Comparison of ENCODE assay signal across 1 cellular context in the genomic region with DNA sequence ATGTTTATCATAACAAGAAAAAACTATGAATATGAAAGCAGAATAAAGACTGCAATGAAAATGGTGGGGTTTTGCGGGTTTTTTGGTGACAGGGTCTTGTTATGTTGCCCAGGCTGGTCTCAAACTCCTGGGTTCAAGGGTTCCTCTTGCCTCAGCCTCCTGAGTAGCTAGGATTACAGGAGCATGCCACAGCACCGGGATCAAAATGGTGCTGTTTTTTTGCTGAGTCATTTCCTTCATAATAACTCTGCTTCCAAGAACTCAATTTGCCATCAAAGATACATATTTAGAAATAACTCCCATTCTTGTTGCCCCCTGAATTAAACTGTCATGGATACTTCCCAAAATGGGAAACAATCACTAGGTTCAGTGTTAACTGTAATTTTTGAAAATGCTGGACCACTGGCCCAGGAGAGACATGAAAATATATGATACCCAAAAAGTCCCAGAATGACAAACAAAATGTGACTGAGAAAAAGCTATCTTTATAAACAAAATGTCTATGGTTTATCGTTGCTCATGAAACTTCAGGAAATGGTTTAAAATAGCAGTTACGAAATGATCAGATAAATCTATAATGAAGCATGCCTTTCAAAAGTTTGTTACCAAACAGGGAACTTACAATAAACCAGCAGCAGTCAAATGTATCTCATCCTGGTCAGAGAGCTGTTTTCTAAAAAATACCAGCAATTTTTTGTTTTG.
TF ChIP-seq lines count a peak whose summit lies in the region.

No MANE protein-coding gene starts in this region.

TF ChIP-seq in K562, 482 proteins besides CTCF, POLR2A, EP300 and RAD21 (continued from another document and continues in another):
- TF ChIP-seq, protein P1, sequence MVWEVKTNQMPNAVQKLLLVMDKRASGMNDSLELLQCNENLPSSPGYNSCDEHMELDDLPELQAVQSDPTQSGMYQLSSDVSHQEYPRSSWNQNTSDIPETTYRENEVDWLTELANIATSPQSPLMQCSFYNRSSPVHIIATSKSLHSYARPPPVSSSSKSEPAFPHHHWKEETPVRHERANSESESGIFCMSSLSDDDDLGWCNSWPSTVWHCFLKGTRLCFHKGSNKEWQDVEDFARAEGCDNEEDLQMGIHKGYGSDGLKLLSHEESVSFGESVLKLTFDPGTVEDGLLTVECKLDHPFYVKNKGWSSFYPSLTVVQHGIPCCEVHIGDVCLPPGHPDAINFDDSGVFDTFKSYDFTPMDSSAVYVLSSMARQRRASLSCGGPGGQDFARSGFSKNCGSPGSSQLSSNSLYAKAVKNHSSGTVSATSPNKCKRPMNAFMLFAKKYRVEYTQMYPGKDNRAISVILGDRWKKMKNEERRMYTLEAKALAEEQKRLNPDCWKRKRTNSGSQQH (CRISPR knock-in tag; IDR thresholded peaks at IDR 0.05) = peak; percentile 19; the same call in 1 of the 2 replicates
- no peak for TF ChIP-seq TRIM24 (IDR thresholded peaks at IDR 0.05)
- TF ChIP-seq, protein P2, sequence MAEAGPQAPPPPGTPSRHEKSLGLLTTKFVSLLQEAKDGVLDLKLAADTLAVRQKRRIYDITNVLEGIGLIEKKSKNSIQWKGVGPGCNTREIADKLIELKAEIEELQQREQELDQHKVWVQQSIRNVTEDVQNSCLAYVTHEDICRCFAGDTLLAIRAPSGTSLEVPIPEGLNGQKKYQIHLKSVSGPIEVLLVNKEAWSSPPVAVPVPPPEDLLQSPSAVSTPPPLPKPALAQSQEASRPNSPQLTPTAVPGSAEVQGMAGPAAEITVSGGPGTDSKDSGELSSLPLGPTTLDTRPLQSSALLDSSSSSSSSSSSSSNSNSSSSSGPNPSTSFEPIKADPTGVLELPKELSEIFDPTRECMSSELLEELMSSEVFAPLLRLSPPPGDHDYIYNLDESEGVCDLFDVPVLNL (CRISPR knock-in tag; IDR thresholded peaks at IDR 0.05; ENCODE audit: low read depth) = no peak
- no peak for TF ChIP-seq PPARD (CRISPR knock-in tag; IDR thresholded peaks at IDR 0.05)
- TF ChIP-seq FOXJ2 (tag; IDR thresholded peaks at IDR 0.05) = peak; percentile 75
- no peak for TF ChIP-seq ZKSCAN3 (CRISPR knock-in tag; IDR thresholded peaks at IDR 0.05)
- TF ChIP-seq ZNF583 (CRISPR knock-in tag; IDR thresholded peaks at IDR 0.05) = peak; percentile 77; the same call in 1 of the 2 replicates
- TF ChIP-seq NCOR1 (IDR thresholded peaks at IDR 0.05) = peak; percentile 63
- no peak for TF ChIP-seq U2AF2 (optimal IDR thresholded peaks at IDR 0.05; ENCODE audit: low read depth, low read length)
- TF ChIP-seq MCM2 (IDR thresholded peaks at IDR 0.05; ENCODE audit: low read depth) = no peak
- TF ChIP-seq, protein P3, sequence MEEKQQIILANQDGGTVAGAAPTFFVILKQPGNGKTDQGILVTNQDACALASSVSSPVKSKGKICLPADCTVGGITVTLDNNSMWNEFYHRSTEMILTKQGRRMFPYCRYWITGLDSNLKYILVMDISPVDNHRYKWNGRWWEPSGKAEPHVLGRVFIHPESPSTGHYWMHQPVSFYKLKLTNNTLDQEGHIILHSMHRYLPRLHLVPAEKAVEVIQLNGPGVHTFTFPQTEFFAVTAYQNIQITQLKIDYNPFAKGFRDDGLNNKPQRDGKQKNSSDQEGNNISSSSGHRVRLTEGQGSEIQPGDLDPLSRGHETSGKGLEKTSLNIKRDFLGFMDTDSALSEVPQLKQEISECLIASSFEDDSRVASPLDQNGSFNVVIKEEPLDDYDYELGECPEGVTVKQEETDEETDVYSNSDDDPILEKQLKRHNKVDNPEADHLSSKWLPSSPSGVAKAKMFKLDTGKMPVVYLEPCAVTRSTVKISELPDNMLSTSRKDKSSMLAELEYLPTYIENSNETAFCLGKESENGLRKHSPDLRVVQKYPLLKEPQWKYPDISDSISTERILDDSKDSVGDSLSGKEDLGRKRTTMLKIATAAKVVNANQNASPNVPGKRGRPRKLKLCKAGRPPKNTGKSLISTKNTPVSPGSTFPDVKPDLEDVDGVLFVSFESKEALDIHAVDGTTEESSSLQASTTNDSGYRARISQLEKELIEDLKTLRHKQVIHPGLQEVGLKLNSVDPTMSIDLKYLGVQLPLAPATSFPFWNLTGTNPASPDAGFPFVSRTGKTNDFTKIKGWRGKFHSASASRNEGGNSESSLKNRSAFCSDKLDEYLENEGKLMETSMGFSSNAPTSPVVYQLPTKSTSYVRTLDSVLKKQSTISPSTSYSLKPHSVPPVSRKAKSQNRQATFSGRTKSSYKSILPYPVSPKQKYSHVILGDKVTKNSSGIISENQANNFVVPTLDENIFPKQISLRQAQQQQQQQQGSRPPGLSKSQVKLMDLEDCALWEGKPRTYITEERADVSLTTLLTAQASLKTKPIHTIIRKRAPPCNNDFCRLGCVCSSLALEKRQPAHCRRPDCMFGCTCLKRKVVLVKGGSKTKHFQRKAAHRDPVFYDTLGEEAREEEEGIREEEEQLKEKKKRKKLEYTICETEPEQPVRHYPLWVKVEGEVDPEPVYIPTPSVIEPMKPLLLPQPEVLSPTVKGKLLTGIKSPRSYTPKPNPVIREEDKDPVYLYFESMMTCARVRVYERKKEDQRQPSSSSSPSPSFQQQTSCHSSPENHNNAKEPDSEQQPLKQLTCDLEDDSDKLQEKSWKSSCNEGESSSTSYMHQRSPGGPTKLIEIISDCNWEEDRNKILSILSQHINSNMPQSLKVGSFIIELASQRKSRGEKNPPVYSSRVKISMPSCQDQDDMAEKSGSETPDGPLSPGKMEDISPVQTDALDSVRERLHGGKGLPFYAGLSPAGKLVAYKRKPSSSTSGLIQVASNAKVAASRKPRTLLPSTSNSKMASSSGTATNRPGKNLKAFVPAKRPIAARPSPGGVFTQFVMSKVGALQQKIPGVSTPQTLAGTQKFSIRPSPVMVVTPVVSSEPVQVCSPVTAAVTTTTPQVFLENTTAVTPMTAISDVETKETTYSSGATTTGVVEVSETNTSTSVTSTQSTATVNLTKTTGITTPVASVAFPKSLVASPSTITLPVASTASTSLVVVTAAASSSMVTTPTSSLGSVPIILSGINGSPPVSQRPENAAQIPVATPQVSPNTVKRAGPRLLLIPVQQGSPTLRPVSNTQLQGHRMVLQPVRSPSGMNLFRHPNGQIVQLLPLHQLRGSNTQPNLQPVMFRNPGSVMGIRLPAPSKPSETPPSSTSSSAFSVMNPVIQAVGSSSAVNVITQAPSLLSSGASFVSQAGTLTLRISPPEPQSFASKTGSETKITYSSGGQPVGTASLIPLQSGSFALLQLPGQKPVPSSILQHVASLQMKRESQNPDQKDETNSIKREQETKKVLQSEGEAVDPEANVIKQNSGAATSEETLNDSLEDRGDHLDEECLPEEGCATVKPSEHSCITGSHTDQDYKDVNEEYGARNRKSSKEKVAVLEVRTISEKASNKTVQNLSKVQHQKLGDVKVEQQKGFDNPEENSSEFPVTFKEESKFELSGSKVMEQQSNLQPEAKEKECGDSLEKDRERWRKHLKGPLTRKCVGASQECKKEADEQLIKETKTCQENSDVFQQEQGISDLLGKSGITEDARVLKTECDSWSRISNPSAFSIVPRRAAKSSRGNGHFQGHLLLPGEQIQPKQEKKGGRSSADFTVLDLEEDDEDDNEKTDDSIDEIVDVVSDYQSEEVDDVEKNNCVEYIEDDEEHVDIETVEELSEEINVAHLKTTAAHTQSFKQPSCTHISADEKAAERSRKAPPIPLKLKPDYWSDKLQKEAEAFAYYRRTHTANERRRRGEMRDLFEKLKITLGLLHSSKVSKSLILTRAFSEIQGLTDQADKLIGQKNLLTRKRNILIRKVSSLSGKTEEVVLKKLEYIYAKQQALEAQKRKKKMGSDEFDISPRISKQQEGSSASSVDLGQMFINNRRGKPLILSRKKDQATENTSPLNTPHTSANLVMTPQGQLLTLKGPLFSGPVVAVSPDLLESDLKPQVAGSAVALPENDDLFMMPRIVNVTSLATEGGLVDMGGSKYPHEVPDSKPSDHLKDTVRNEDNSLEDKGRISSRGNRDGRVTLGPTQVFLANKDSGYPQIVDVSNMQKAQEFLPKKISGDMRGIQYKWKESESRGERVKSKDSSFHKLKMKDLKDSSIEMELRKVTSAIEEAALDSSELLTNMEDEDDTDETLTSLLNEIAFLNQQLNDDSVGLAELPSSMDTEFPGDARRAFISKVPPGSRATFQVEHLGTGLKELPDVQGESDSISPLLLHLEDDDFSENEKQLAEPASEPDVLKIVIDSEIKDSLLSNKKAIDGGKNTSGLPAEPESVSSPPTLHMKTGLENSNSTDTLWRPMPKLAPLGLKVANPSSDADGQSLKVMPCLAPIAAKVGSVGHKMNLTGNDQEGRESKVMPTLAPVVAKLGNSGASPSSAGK (IDR thresholded peaks at IDR 0.05) = no peak; the same call in 1 of the 2 replicates
- no peak for TF ChIP-seq ZNF780A (CRISPR knock-in tag; IDR thresholded peaks at IDR 0.05)
- TF ChIP-seq KLF1 (tag; IDR thresholded peaks at IDR 0.05) = no peak
- TF ChIP-seq CBX2 (IDR thresholded peaks at IDR 0.05; ENCODE audit: insufficient read depth, low read length, poor library complexity, severe bottlenecking) = no peak
- TF ChIP-seq, protein P4, sequence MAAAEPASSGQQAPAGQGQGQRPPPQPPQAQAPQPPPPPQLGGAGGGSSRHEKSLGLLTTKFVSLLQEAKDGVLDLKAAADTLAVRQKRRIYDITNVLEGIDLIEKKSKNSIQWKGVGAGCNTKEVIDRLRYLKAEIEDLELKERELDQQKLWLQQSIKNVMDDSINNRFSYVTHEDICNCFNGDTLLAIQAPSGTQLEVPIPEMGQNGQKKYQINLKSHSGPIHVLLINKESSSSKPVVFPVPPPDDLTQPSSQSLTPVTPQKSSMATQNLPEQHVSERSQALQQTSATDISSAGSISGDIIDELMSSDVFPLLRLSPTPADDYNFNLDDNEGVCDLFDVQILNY (CRISPR knock-in tag; IDR thresholded peaks at IDR 0.05) = no peak
- no peak for TF ChIP-seq ZNF146 (CRISPR knock-in tag; IDR thresholded peaks at IDR 0.05; ENCODE audit: unreplicated experiment)
- TF ChIP-seq ZSCAN32 (CRISPR knock-in tag; IDR thresholded peaks at IDR 0.05) = no peak
- no peak for TF ChIP-seq TGIF2 (CRISPR knock-in tag; IDR thresholded peaks at IDR 0.05)
- TF ChIP-seq, protein P5, sequence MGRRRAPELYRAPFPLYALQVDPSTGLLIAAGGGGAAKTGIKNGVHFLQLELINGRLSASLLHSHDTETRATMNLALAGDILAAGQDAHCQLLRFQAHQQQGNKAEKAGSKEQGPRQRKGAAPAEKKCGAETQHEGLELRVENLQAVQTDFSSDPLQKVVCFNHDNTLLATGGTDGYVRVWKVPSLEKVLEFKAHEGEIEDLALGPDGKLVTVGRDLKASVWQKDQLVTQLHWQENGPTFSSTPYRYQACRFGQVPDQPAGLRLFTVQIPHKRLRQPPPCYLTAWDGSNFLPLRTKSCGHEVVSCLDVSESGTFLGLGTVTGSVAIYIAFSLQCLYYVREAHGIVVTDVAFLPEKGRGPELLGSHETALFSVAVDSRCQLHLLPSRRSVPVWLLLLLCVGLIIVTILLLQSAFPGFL (CRISPR knock-in tag; IDR thresholded peaks at IDR 0.05) = no peak
- no peak for TF ChIP-seq NR2C2 (CRISPR knock-in tag; IDR thresholded peaks at IDR 0.05)
- peak; percentile 91 for TF ChIP-seq NR2C2 (tag; IDR thresholded peaks at IDR 0.05)
- peak; percentile 32; the same call in 1 of the 2 replicates for TF ChIP-seq ELF1 (tag; IDR thresholded peaks at IDR 0.05)
- TF ChIP-seq, protein P6, sequence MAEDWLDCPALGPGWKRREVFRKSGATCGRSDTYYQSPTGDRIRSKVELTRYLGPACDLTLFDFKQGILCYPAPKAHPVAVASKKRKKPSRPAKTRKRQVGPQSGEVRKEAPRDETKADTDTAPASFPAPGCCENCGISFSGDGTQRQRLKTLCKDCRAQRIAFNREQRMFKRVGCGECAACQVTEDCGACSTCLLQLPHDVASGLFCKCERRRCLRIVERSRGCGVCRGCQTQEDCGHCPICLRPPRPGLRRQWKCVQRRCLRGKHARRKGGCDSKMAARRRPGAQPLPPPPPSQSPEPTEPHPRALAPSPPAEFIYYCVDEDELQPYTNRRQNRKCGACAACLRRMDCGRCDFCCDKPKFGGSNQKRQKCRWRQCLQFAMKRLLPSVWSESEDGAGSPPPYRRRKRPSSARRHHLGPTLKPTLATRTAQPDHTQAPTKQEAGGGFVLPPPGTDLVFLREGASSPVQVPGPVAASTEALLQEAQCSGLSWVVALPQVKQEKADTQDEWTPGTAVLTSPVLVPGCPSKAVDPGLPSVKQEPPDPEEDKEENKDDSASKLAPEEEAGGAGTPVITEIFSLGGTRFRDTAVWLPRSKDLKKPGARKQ (CRISPR knock-in tag; IDR thresholded peaks at IDR 0.05) = no peak
- peak; percentile 96 for TF ChIP-seq NFRKB (IDR thresholded peaks at IDR 0.05; ENCODE audit: low read depth)
- TF ChIP-seq, protein P7, sequence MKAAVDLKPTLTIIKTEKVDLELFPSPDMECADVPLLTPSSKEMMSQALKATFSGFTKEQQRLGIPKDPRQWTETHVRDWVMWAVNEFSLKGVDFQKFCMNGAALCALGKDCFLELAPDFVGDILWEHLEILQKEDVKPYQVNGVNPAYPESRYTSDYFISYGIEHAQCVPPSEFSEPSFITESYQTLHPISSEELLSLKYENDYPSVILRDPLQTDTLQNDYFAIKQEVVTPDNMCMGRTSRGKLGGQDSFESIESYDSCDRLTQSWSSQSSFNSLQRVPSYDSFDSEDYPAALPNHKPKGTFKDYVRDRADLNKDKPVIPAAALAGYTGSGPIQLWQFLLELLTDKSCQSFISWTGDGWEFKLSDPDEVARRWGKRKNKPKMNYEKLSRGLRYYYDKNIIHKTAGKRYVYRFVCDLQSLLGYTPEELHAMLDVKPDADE (conservative IDR thresholded peaks at IDR 0.05; ENCODE audit: control insufficient read depth, low read depth, low read length) = no peak
- TF ChIP-seq CBX1 (IDR thresholded peaks at IDR 0.05; ENCODE audit: low read depth) = no peak
- TF ChIP-seq GTF2E2 (tag; IDR thresholded peaks at IDR 0.05) = no peak; the same call in 1 of the 2 replicates
- TF ChIP-seq ZNF197 (CRISPR knock-in tag; IDR thresholded peaks at IDR 0.05; ENCODE audit: low read depth) = peak; percentile 87; the same call in 1 of the 2 replicates
- TF ChIP-seq, protein P8, sequence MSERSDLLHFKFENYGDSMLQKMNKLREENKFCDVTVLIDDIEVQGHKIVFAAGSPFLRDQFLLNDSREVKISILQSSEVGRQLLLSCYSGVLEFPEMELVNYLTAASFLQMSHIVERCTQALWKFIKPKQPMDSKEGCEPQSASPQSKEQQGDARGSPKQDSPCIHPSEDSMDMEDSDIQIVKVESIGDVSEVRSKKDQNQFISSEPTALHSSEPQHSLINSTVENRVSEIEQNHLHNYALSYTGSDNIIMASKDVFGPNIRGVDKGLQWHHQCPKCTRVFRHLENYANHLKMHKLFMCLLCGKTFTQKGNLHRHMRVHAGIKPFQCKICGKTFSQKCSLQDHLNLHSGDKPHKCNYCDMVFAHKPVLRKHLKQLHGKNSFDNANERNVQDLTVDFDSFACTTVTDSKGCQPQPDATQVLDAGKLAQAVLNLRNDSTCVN (CRISPR knock-in tag; IDR thresholded peaks at IDR 0.05) = 0 out of 2 replicates have a peak, but pooled peaks have one; percentile 20
- TF ChIP-seq, protein P9, sequence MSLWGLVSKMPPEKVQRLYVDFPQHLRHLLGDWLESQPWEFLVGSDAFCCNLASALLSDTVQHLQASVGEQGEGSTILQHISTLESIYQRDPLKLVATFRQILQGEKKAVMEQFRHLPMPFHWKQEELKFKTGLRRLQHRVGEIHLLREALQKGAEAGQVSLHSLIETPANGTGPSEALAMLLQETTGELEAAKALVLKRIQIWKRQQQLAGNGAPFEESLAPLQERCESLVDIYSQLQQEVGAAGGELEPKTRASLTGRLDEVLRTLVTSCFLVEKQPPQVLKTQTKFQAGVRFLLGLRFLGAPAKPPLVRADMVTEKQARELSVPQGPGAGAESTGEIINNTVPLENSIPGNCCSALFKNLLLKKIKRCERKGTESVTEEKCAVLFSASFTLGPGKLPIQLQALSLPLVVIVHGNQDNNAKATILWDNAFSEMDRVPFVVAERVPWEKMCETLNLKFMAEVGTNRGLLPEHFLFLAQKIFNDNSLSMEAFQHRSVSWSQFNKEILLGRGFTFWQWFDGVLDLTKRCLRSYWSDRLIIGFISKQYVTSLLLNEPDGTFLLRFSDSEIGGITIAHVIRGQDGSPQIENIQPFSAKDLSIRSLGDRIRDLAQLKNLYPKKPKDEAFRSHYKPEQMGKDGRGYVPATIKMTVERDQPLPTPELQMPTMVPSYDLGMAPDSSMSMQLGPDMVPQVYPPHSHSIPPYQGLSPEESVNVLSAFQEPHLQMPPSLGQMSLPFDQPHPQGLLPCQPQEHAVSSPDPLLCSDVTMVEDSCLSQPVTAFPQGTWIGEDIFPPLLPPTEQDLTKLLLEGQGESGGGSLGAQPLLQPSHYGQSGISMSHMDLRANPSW (CRISPR knock-in tag; IDR thresholded peaks at IDR 0.05) = no peak
- TF ChIP-seq PHTF2 (CRISPR knock-in tag; IDR thresholded peaks at IDR 0.05) = peak; percentile 54; the same call in 1 of the 2 replicates
